ENCODE assay signal across 16 cellular contexts in genomic region chr16:84905965-84906460, GRCh38.
DNase-seq lines count a peak whose midpoint lies in the region; ATAC-seq and TF ChIP-seq lines count a peak whose summit lies in the region.
"Had no signal": no experiment of that assay in that cellular context is flagged by ENCODE, and none has a peak within 500 bp of the region (broad histone marks: within the 10 kb centered on the region; RNA-seq: fewer than 3 reads in every experiment).

No MANE protein-coding gene starts in this region.

- TF ChIP-seq CTCF in HCT116 (IDR thresholded peaks at IDR 0.05 in 2 of 3, conservative IDR thresholded peaks at IDR 0.05 in 1 of 3; ENCODE audit: borderline replicate concordance in 1 of 3, insufficient read depth in 1 of 3, low read depth in 2 of 3, low read length in 2 of 3) (peak; percentile 17 to 28 (median 21); a peak in 1 of 6 replicates), Calu3 (IDR thresholded peaks at IDR 0.05; ENCODE audit: unreplicated experiment) (no peak)

- no peaks in the 10 kb centered on the region for H3K4me1 Mint-ChIP-seq in Calu3 (ENCODE audit: low read depth, unreplicated experiment)
- H3K4me1 Mint-ChIP-seq: B cell had no signal

- in situ Hi-C loops in G401 (cut with HindIII; ENCODE audit: low sequenced_read_pairs), result no loop called here

- RAD21 ChIA-PET in HCT116 (lab: Charles Lee; ENCODE audit: low non-redundant PET in 1 of 2, low total read pairs in 2 of 2, uncharacterized antibody in 2 of 2, unreplicated experiment in 2 of 2), result interaction anchor here in 1 of 2 experiments (0.6 kb wide), 1 partner anchor 17 kb away, joined by 3 read pairs; no protein-coding TSS in a partner anchor

- H3K9me3 ChIP-seq in HCT116 (ENCODE audit: control insufficient read depth in 1 of 2, insufficient read depth in 1 of 2, low read depth in 1 of 2, low read length in 2 of 2), result no peaks in the 10 kb centered on the region

- no peak for TF ChIP-seq POLR2A in HCT116 (IDR thresholded peaks at IDR 0.05; ENCODE audit: borderline replicate concordance, extremely low read depth, insufficient read depth, insufficient read length)

- no peaks in the 10 kb centered on the region for H3K9me2 ChIP-seq in HCT116 (ENCODE audit: insufficient read depth)

- H3K4me3 ChIP-seq in HCT116 (replicated peaks in 1 of 2; ENCODE audit: low read depth in 1 of 2, low read length in 2 of 2), result no peak overlapping the region

- CTCF ChIA-PET in HCT116 (lab: Charles Lee), result no interaction called here
- CTCF ChIA-PET in Calu3 (lab: Charles Lee), result no interaction called here

- H4K20me1 ChIP-seq in HCT116 (ENCODE audit: insufficient read depth), result no peaks in the 10 kb centered on the region

- POLR2A ChIA-PET in HCT116 (lab: Charles Lee), result no interaction called here

- BruUV-seq in HCT116 (replicated peaks; lab: Mats Ljungman, UMichigan), result no TSS peak
- BruUV-seq in Calu3 (replicated peaks; lab: Mats Ljungman, UMichigan), result no TSS peak

- ATAC-seq in HCT116 (peak; percentile 56), HG02885 (IDR thresholded peaks at IDR 0.05; ENCODE audit: poor library complexity, unreplicated experiment) (no peak)
- ATAC-seq: Panc1 had no signal

- no peak overlapping the region for H3K4me3 Mint-ChIP-seq in Calu3 (ENCODE audit: low read depth, unreplicated experiment)
- H3K4me3 Mint-ChIP-seq: B cell; CD4-positive, alpha-beta memory T cell; T-helper 1 cell treated with Interleukin-12 subunit alpha and Interleukin-12 subunit beta and Interleukin-4 antibody, amounts not matched to agents 30 μg/mL and 1 μg/mL, for 36 hours had no signal

- H3K4me1 ChIP-seq in HCT116 (ENCODE audit: control insufficient read depth in 1 of 2, insufficient read depth in 2 of 2, low read length in 2 of 2), result no peaks in the 10 kb centered on the region

- no peak overlapping the region for H2AFZ ChIP-seq in HCT116 (ENCODE audit: low read depth, low read length, poor library complexity, severe bottlenecking)

- intact Hi-C loops in HCT116 (cut with micrococcal nuclease) (no loop called here), Calu3 (cut with micrococcal nuclease; ENCODE audit: unreplicated experiment) (no loop called here)

- H3K27me3 Mint-ChIP-seq in Calu3 (ENCODE audit: unreplicated experiment), result no peaks in the 10 kb centered on the region
- H3K27me3 Mint-ChIP-seq: B cell had no signal

- no peaks in the 10 kb centered on the region for H3K36me3 Mint-ChIP-seq in Calu3 (ENCODE audit: insufficient read depth, unreplicated experiment)
- H3K36me3 Mint-ChIP-seq: CD4-positive, alpha-beta memory T cell had no signal

- H3K79me2 ChIP-seq in HCT116 (ENCODE audit: insufficient read depth, low read length), result no peaks in the 10 kb centered on the region

- TF ChIP-seq RAD21 in HCT116 (IDR thresholded peaks at IDR 0.05; ENCODE audit: low read depth), result peak; percentile 65

- no peak overlapping the region for H3K9ac ChIP-seq in HCT116 (ENCODE audit: low read length)
- H3K9ac ChIP-seq: KMS-11 had no signal

- no peaks in the 10 kb centered on the region for H3K36me3 ChIP-seq in HCT116 (ENCODE audit: control insufficient read depth in 1 of 2, insufficient read depth in 2 of 2, low read length in 2 of 2)

- DNase-seq in G401 (ENCODE audit: low spot score) (peak; percentile 82), HCT116 (ENCODE audit: low read depth, low spot score) (no peak), NCI-H82 treated with DMSO at 0.1 percent for 48 hours (lab: John Stamatoyannopoulos, UW; ENCODE audit: unreplicated experiment) (peak; percentile 19), iPS-NIHi7 (ENCODE audit: extremely low spot score) (peak; percentile 57), Calu3 (no peak), epidermal melanocyte (ENCODE audit: insufficient read length, low spot score) (no peak)
- DNase-seq: CD4-positive, alpha-beta memory T cell; MM.1S; NCI-H1105 treated with DMSO at 0.1 percent for 48 hours; NCI-H187 treated with DMSO at 0.1 percent for 48 hours; SHP77 had no signal

- no peak overlapping the region for H3K27ac ChIP-seq in HCT116 (ENCODE audit: low read depth, low read length)
- H3K27ac ChIP-seq: KMS-11 had no signal

- no peaks in the 10 kb centered on the region for H3K9me3 Mint-ChIP-seq in Calu3 (ENCODE audit: low read depth, unreplicated experiment)
- H3K9me3 Mint-ChIP-seq: T-helper 1 cell treated with Interleukin-12 subunit alpha and Interleukin-12 subunit beta and Interleukin-4 antibody, amounts not matched to agents 30 μg/mL and 1 μg/mL, for 36 hours had no signal

- no peaks in the 10 kb centered on the region for H3K27me3 ChIP-seq in HCT116 (ENCODE audit: insufficient read depth, low read length)

- no peak overlapping the region for H3K4me2 ChIP-seq in HCT116 (ENCODE audit: low read length)
- H3K4me2 ChIP-seq: KMS-11 had no signal

- no peak overlapping the region for H3K27ac Mint-ChIP-seq in Calu3 (ENCODE audit: unreplicated experiment)
- H3K27ac Mint-ChIP-seq: B cell; CD4-positive, alpha-beta memory T cell; T-helper 1 cell treated with Interleukin-12 subunit alpha and Interleukin-12 subunit beta and Interleukin-4 antibody, amounts not matched to agents 30 μg/mL and 1 μg/mL, for 36 hours had no signal

TF ChIP-seq in HCT116, 20 proteins besides CTCF, POLR2A, EP300 and RAD21:
- TF ChIP-seq ZFX (IDR thresholded peaks at IDR 0.05), result no peak
- TF ChIP-seq TCF7L2 (IDR thresholded peaks at IDR 0.05; ENCODE audit: borderline replicate concordance, extremely low read depth, insufficient read depth, insufficient read length), result no peak
- no peak for TF ChIP-seq ATF3 (IDR thresholded peaks at IDR 0.05)
- no peak for TF ChIP-seq YY1 (IDR thresholded peaks at IDR 0.05; ENCODE audit: extremely low read depth, insufficient replicate concordance, low read depth, low read length)
- no peak for TF ChIP-seq ZNF274 (IDR thresholded peaks at IDR 0.05; ENCODE audit: low read depth, low read length)
- no peak for TF ChIP-seq JUND (IDR thresholded peaks at IDR 0.05)
- no peak for TF ChIP-seq MAX (IDR thresholded peaks at IDR 0.05)
- no peak for TF ChIP-seq POLR2AphosphoS5 (IDR thresholded peaks at IDR 0.05; ENCODE audit: low read depth, low read length)
- no peak for TF ChIP-seq FOSL1 (IDR thresholded peaks at IDR 0.05; ENCODE audit: low read depth)
- no peak for TF ChIP-seq REST (IDR thresholded peaks at IDR 0.05; ENCODE audit: low read depth)
- no peak for TF ChIP-seq EZH2phosphoT487 (IDR thresholded peaks at IDR 0.05; ENCODE audit: borderline replicate concordance)
- no peak for TF ChIP-seq SRF (IDR thresholded peaks at IDR 0.05; ENCODE audit: low read depth)

Comparison
In these comparisons a context has a peak if more than half of its experiments do, and no peak if none do; other contexts are left out.
1. DNase-seq: peak in G401 (single experiment), NCI-H82 treated with DMSO at 0.1 percent for 48 hours (single experiment) and iPS-NIHi7 (single experiment); none in HCT116 (single experiment), Calu3 (single experiment) and epidermal melanocyte (single experiment).